Comparison of ENCODE assay signal across 12 cellular contexts in genomic region chr1:30727796-30728195, GRCh38. TPM values are rescaled to one million over a fixed set of nuclear protein-coding genes. Genes with fewer than 3 reads are reported as not detected.
DNase-seq lines count a peak whose midpoint lies in the region; ATAC-seq, FAIRE-seq and TF ChIP-seq lines count a peak whose summit lies in the region.
"Had no signal": no experiment of that assay in that cellular context is flagged by ENCODE, and none has a peak within 500 bp of the region (broad histone marks: within the 10 kb centered on the region; RNA-seq: fewer than 3 reads in every experiment).

No MANE protein-coding gene starts in this region.

- TF ChIP-seq CTCF in bronchial epithelial cell (IDR thresholded peaks at IDR 0.05; ENCODE audit: insufficient read depth, low read length, severe bottlenecking) (no peak), mesothelial cell of epicardium (IDR thresholded peaks at IDR 0.05; ENCODE audit: unreplicated experiment) (no peak), OCI-LY7 (conservative IDR thresholded peaks at IDR 0.05; ENCODE audit: low read length) (no peak)

- H3K4me1 ChIP-seq in BLaER1 treated with 17β-estradiol and CSF1 and Interleukin-3, amounts not matched to agents 10 nM and 100 nM = peaks cover 70 to 96% (median 88%) of the 10 kb centered on the region in 10 experiments
- H3K4me1 ChIP-seq in OCI-LY7 (ENCODE audit: insufficient read depth, low read length, poor library complexity, severe bottlenecking) = peaks cover 37% of the 10 kb centered on the region
- H3K4me1 ChIP-seq: breast epithelium had no signal

- CTCF ChIA-PET in OCI-LY7 (lab: Charles Lee; ENCODE audit: unreplicated experiment) = interaction anchor here (1.0 to 1.3 kb wide), 3 partner anchors 16 to 33 kb away, joined by 3 to 5 read pairs (median 3); no protein-coding TSS in a partner anchor

- H3K9me2 ChIP-seq in OCI-LY7 (ENCODE audit: insufficient read depth, low read length) = no peaks in the 10 kb centered on the region

- H3K36me3 Mint-ChIP-seq in IgD-negative memory B cell (no peaks in the 10 kb centered on the region), mesothelial cell of epicardium (no peaks in the 10 kb centered on the region)

- intact Hi-C loops in OCI-LY7 (cut with micrococcal nuclease; ENCODE audit: unreplicated experiment) = no loop called here

- H3K79me2 ChIP-seq in OCI-LY7 (ENCODE audit: insufficient read depth, low read depth, low read length) = no peaks in the 10 kb centered on the region

- H3K4me3 Mint-ChIP-seq in IgD-negative memory B cell = peak overlapping the region in 1 of 4 donors; percentile 50
- no peak overlapping the region for H3K4me3 Mint-ChIP-seq in mesothelial cell of epicardium

- H3K4me1 Mint-ChIP-seq in IgD-negative memory B cell (peaks cover 39 to 44% (median 41%) of the 10 kb centered on the region in 3 donors), mesothelial cell of epicardium (peaks cover 13% of the 10 kb centered on the region)

- H3K27ac Mint-ChIP-seq in IgD-negative memory B cell (peak overlapping the region in 2 of 3 donors; percentile 63 to 92), mesothelial cell of epicardium (peak overlapping the region; percentile 34)

- no TSS peak for BruUV-seq in OCI-LY7 (replicated peaks; lab: Mats Ljungman, UMichigan)

- no peak for ATAC-seq in GM18909 (IDR thresholded peaks at IDR 0.05; ENCODE audit: poor library complexity, unreplicated experiment)
- ATAC-seq: left ventricle myocardium superior had no signal

- peak overlapping the region in 1 of 11 experiments; percentile 4; a peak in 2 of 22 replicates for H3K9ac ChIP-seq in BLaER1 treated with 17β-estradiol and CSF1 and Interleukin-3, amounts not matched to agents 10 nM and 100 nM

- H3K4me3 ChIP-seq in BLaER1 treated with 17β-estradiol and CSF1 and Interleukin-3, amounts not matched to agents 10 nM and 100 nM = no peak overlapping the region
- H3K4me3 ChIP-seq in bronchial epithelial cell (ENCODE audit: low read depth, low read length) = no peak overlapping the region
- H3K4me3 ChIP-seq in OCI-LY7 (ENCODE audit: low read depth, low read length, poor library complexity, severe bottlenecking) = no peak overlapping the region
- H3K4me3 ChIP-seq: breast epithelium had no signal

- DNase-seq in bronchial epithelial cell (ENCODE audit: low read depth) = peak; percentile 15
- no peak for DNase-seq in mesothelial cell of epicardium (ENCODE audit: low spot score in 2 of 2, unreplicated experiment in 2 of 2)
- no peak for DNase-seq in OCI-LY7 (ENCODE audit: low spot score)
- DNase-seq in foreskin melanocyte = no peak
- no peak for DNase-seq in NCI-H345 (lab: John Stamatoyannopoulos, UW)
- DNase-seq: left ventricle myocardium superior, NCI-H524 treated with DMSO at 0.1 percent for 48 hours had no signal

- H4K20me1 ChIP-seq in BLaER1 treated with 17β-estradiol and CSF1 and Interleukin-3, amounts not matched to agents 10 nM and 100 nM = peaks cover 5 to 65% (median 27%) of the 10 kb centered on the region in 11 experiments; a peak in 20 of 22 replicates
- no peaks in the 10 kb centered on the region for H4K20me1 ChIP-seq in OCI-LY7 (ENCODE audit: insufficient read depth, low read length)

- H3K27me3 ChIP-seq in BLaER1 treated with 17β-estradiol and CSF1 and Interleukin-3, amounts not matched to agents 10 nM and 100 nM = peaks cover 0 to 3% (median 0%) of the 10 kb centered on the region in 11 experiments; a peak in 1 of 22 replicates
- no peaks in the 10 kb centered on the region for H3K27me3 ChIP-seq in bronchial epithelial cell (ENCODE audit: control insufficient read depth, insufficient read depth, low read length)
- H3K27me3 ChIP-seq: breast epithelium had no signal

- peak overlapping the region; percentile 70 to 99 (median 90) for H3K4me2 ChIP-seq in BLaER1 treated with 17β-estradiol and CSF1 and Interleukin-3, amounts not matched to agents 10 nM and 100 nM
- H3K4me2 ChIP-seq in OCI-LY7 (ENCODE audit: low read length) = no peak overlapping the region

- peaks cover 4 to 21% (median 5%) of the 10 kb centered on the region in 11 experiments; a peak in 21 of 22 replicates for H3K36me3 ChIP-seq in BLaER1 treated with 17β-estradiol and CSF1 and Interleukin-3, amounts not matched to agents 10 nM and 100 nM
- peaks cover under 1% of the 10 kb centered on the region for H3K36me3 ChIP-seq in bronchial epithelial cell (ENCODE audit: control insufficient read depth, insufficient read depth, low read length)
- no peaks in the 10 kb centered on the region for H3K36me3 ChIP-seq in OCI-LY7 (ENCODE audit: insufficient read depth, low read length)
- H3K36me3 ChIP-seq: breast epithelium had no signal

- H3K9me3 Mint-ChIP-seq in IgD-negative memory B cell (no peaks in the 10 kb centered on the region), mesothelial cell of epicardium (no peaks in the 10 kb centered on the region)

- POLR2A ChIA-PET in OCI-LY7 (lab: Charles Lee) = interaction anchor here (0.9 to 1.3 kb wide), 2 partner anchors 33 to 52 kb away, joined by 3 to 4 read pairs; no protein-coding TSS in a partner anchor

- 0 out of 22 replicates have a peak overlapping the region, but pooled peaks of 1 of the 11 experiments have one; percentile 4 for H3K27ac ChIP-seq in BLaER1 treated with 17β-estradiol and CSF1 and Interleukin-3, amounts not matched to agents 10 nM and 100 nM
- H3K27ac ChIP-seq in OCI-LY7 (ENCODE audit: low read depth, low read length, poor library complexity, severe bottlenecking) = no peak overlapping the region
- H3K27ac ChIP-seq: breast epithelium had no signal

- H3K9me3 ChIP-seq in BLaER1 treated with 17β-estradiol and CSF1 and Interleukin-3, amounts not matched to agents 10 nM and 100 nM (replicated peaks in 1 of 11) = no peaks in the 10 kb centered on the region
- no peaks in the 10 kb centered on the region for H3K9me3 ChIP-seq in OCI-LY7 (ENCODE audit: low read length)
- H3K9me3 ChIP-seq: breast epithelium had no signal

- H3K27me3 Mint-ChIP-seq in IgD-negative memory B cell (peaks cover 2% of the 10 kb centered on the region), mesothelial cell of epicardium (ENCODE audit: low read depth) (no peaks in the 10 kb centered on the region)

- no peak for FAIRE-seq in bronchial epithelial cell (lab: Jason Lieb, UNC)
- FAIRE-seq: D721Med had no signal

- no peak overlapping the region for H2AFZ ChIP-seq in OCI-LY7 (ENCODE audit: low read length)

RNA-seq across cellular contexts. Expression of gene MATN1, which starts 4.4 kb away (rescaled TPM):
- polyA plus RNA-seq in IgD-negative memory B cell = not detected
- total RNA-seq in bronchial epithelial cell (not detected in 2 replicates), mesothelial cell of epicardium (4.0 to 5.6 TPM (median 4.9 TPM) in 3 replicates), OCI-LY7 (2022) (0.42 TPM in 1 of 2 replicates, not detected in the other)
- 0.18 and 0.28 TPM in 2 replicates for total RNA-seq in OCI-LY7 (2014; rRNA removed; shearing (Covaris generic))
- total RNA-seq: breast epithelium, left ventricle myocardium superior had no signal

RNA-seq across cellular contexts. Expression of gene LAPTM5, which starts 29.8 kb away (rescaled TPM):
- 1,002 TPM for polyA plus RNA-seq in IgD-negative memory B cell
- total RNA-seq in bronchial epithelial cell (under 0.01 TPM in 2 replicates), mesothelial cell of epicardium (0.11 TPM in 1 of 3 replicates, not detected in the others), OCI-LY7 (2022) (137 and 163 TPM in 2 replicates)
- total RNA-seq in OCI-LY7 (2014; rRNA removed; shearing (Covaris generic)) = 91.2 and 113 TPM in 2 replicates

Comparison
In these comparisons a context has a peak if more than half of its experiments do, and no peak if none do; other contexts are left out.
1. RNA of gene LAPTM5, which starts 29.8 kb away (total RNA-seq): 91.2 to 163 TPM in OCI-LY7; 0.11 TPM in mesothelial cell of epicardium and under 0.01 TPM in bronchial epithelial cell; every median in the first group is over 10 times any median in the second.